ENCODE assay signal across 4 cellular contexts in genomic region chr14:20619688-20620087, GRCh38. TPM values are rescaled to one million over a fixed set of nuclear protein-coding genes. Genes with fewer than 3 reads are reported as not detected.
"Had no signal": no experiment of that assay in that cellular context is flagged by ENCODE, and none has a peak within 500 bp of the region (broad histone marks: within the 10 kb centered on the region; RNA-seq: fewer than 3 reads in every experiment).

No MANE protein-coding gene starts in this region.

RNA-seq across cellular contexts. Expression of gene OR6S1, which starts 21.8 kb away (rescaled TPM):
- total RNA-seq: LHCN-M2, M059J, MCF 10A, NCI-H460 had no signal

RNA-seq across cellular contexts. Expression of gene RNASE12, which starts 28.5 kb away (rescaled TPM):
- total RNA-seq: LHCN-M2, M059J, MCF 10A, NCI-H460 had no signal

RNA-seq across cellular contexts. Expression of gene RNASE11, which starts 31.9 kb away (rescaled TPM):
- total RNA-seq: LHCN-M2, M059J, MCF 10A, NCI-H460 had no signal

RNA-seq across cellular contexts. Expression of gene RNASE9, which starts 58.8 kb away (rescaled TPM):
- total RNA-seq: LHCN-M2, M059J, MCF 10A, NCI-H460 had no signal
